Comparison of ENCODE assay signal across 1 cellular context in the genomic region with DNA sequence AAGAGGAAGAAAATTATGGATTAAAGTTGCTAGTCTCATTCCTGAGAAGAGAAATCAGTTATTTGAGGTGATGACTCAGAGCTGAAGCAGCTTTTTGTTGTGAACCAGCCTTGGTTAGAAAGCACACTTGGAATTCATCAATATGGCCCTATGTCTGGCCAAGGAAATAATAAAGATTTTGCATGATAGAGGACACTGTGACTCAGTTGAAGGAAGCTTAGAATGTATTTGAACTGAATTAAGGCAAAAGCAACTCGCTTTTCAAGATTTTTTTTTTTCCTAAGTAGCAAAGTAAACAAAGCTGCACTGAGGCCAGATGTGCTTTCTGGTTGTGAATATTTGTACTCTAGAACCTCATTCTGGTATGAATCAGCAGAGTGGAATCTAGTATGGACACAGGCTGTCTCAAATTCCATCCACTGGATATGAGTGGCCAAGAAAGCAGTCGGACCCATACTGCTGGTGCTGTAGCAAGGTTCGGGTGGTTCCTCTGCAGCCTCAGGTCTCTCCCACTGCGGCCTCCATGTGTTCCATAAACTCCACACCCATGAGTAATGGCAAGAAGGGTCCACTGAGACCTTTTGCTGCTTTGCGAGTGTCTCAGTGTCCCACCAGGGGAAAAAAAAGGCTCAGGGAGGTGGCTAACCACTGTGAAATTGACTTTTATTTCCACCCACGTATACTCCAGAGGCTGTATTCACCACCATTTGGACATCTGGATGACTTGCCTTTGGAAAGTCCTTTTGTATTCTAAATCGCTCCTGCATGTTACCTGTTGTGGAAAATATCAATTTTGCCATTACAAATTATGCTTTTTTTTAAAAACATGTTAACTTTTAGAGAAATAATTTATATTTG.
TF ChIP-seq lines count a peak whose summit lies in the region.

No MANE protein-coding gene starts in this region.

TF ChIP-seq in HepG2, 621 proteins besides CTCF, POLR2A, EP300 and RAD21 (continued from another document and continues in another):
- TF ChIP-seq GABPB1 (CRISPR knock-in tag; IDR thresholded peaks at IDR 0.05) (no peak), ZFP41 (CRISPR knock-in tag; IDR thresholded peaks at IDR 0.05; ENCODE audit: borderline replicate concordance) (no peak), ARNT (IDR thresholded peaks at IDR 0.05) (no peak), DMAP1 (CRISPR knock-in tag; IDR thresholded peaks at IDR 0.05) (no peak), CBX2 (IDR thresholded peaks at IDR 0.05; ENCODE audit: low read depth, low read length) (no peak), CBX2 (CRISPR knock-in tag; IDR thresholded peaks at IDR 0.05; ENCODE audit: low read depth) (no peak), EZH2 (conservative IDR thresholded peaks at IDR 0.05; ENCODE audit: low read depth, low read length) (no peak), TBL1XR1 (IDR thresholded peaks at IDR 0.05; ENCODE audit: borderline replicate concordance, low read length, partially characterized antibody) (no peak), RBAK (CRISPR knock-in tag; IDR thresholded peaks at IDR 0.05) (no peak), RARG (CRISPR knock-in tag; IDR thresholded peaks at IDR 0.05; ENCODE audit: low read depth) (no peak), ZNF672 (CRISPR knock-in tag; IDR thresholded peaks at IDR 0.05) (no peak), NR1H2 (CRISPR knock-in tag; IDR thresholded peaks at IDR 0.05; ENCODE audit: borderline replicate concordance, low read depth) (no peak), ZNF768 (CRISPR knock-in tag; IDR thresholded peaks at IDR 0.05) (no peak), ZNF558 (CRISPR knock-in tag; IDR thresholded peaks at IDR 0.05; ENCODE audit: borderline replicate concordance) (no peak), ZSCAN12 (CRISPR knock-in tag; IDR thresholded peaks at IDR 0.05) (no peak), HNF4A (CRISPR knock-in tag; IDR thresholded peaks at IDR 0.05) (peak; percentile 10; the same call in 1 of the 2 replicates), KLF9 (CRISPR knock-in tag; IDR thresholded peaks at IDR 0.05; ENCODE audit: low read depth) (no peak), ZNF317 (CRISPR knock-in tag; IDR thresholded peaks at IDR 0.05) (no peak), GATAD2A (CRISPR knock-in tag; IDR thresholded peaks at IDR 0.05) (peak; percentile 57), ZNF674 (CRISPR knock-in tag; IDR thresholded peaks at IDR 0.05; ENCODE audit: low read depth) (no peak), ZNF225 (CRISPR knock-in tag; IDR thresholded peaks at IDR 0.05) (no peak), ZNF260 (CRISPR knock-in tag; IDR thresholded peaks at IDR 0.05; ENCODE audit: borderline replicate concordance, low read depth) (no peak)
- TF ChIP-seq, protein P1, sequence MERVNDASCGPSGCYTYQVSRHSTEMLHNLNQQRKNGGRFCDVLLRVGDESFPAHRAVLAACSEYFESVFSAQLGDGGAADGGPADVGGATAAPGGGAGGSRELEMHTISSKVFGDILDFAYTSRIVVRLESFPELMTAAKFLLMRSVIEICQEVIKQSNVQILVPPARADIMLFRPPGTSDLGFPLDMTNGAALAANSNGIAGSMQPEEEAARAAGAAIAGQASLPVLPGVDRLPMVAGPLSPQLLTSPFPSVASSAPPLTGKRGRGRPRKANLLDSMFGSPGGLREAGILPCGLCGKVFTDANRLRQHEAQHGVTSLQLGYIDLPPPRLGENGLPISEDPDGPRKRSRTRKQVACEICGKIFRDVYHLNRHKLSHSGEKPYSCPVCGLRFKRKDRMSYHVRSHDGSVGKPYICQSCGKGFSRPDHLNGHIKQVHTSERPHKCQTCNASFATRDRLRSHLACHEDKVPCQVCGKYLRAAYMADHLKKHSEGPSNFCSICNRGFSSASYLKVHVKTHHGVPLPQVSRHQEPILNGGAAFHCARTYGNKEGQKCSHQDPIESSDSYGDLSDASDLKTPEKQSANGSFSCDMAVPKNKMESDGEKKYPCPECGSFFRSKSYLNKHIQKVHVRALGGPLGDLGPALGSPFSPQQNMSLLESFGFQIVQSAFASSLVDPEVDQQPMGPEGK (CRISPR knock-in tag; IDR thresholded peaks at IDR 0.05): no peak
- TF ChIP-seq, protein P2, sequence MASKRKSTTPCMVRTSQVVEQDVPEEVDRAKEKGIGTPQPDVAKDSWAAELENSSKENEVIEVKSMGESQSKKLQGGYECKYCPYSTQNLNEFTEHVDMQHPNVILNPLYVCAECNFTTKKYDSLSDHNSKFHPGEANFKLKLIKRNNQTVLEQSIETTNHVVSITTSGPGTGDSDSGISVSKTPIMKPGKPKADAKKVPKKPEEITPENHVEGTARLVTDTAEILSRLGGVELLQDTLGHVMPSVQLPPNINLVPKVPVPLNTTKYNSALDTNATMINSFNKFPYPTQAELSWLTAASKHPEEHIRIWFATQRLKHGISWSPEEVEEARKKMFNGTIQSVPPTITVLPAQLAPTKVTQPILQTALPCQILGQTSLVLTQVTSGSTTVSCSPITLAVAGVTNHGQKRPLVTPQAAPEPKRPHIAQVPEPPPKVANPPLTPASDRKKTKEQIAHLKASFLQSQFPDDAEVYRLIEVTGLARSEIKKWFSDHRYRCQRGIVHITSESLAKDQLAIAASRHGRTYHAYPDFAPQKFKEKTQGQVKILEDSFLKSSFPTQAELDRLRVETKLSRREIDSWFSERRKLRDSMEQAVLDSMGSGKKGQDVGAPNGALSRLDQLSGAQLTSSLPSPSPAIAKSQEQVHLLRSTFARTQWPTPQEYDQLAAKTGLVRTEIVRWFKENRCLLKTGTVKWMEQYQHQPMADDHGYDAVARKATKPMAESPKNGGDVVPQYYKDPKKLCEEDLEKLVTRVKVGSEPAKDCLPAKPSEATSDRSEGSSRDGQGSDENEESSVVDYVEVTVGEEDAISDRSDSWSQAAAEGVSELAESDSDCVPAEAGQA (IDR thresholded peaks at IDR 0.05; ENCODE audit: low read depth): no peak
- TF ChIP-seq, protein P2 (CRISPR knock-in tag; IDR thresholded peaks at IDR 0.05; ENCODE audit: borderline replicate concordance): no peak
- TF ChIP-seq, protein P3, sequence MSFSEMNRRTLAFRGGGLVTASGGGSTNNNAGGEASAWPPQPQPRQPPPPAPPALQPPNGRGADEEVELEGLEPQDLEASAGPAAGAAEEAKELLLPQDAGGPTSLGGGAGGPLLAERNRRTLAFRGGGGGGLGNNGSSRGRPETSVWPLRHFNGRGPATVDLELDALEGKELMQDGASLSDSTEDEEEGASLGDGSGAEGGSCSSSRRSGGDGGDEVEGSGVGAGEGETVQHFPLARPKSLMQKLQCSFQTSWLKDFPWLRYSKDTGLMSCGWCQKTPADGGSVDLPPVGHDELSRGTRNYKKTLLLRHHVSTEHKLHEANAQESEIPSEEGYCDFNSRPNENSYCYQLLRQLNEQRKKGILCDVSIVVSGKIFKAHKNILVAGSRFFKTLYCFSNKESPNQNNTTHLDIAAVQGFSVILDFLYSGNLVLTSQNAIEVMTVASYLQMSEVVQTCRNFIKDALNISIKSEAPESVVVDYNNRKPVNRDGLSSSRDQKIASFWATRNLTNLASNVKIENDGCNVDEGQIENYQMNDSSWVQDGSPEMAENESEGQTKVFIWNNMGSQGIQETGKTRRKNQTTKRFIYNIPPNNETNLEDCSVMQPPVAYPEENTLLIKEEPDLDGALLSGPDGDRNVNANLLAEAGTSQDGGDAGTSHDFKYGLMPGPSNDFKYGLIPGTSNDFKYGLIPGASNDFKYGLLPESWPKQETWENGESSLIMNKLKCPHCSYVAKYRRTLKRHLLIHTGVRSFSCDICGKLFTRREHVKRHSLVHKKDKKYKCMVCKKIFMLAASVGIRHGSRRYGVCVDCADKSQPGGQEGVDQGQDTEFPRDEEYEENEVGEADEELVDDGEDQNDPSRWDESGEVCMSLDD (CRISPR knock-in tag; IDR thresholded peaks at IDR 0.05; ENCODE audit: borderline replicate concordance): peak; percentile 63; the same call in 1 of the 2 replicates
- TF ChIP-seq, protein P4, sequence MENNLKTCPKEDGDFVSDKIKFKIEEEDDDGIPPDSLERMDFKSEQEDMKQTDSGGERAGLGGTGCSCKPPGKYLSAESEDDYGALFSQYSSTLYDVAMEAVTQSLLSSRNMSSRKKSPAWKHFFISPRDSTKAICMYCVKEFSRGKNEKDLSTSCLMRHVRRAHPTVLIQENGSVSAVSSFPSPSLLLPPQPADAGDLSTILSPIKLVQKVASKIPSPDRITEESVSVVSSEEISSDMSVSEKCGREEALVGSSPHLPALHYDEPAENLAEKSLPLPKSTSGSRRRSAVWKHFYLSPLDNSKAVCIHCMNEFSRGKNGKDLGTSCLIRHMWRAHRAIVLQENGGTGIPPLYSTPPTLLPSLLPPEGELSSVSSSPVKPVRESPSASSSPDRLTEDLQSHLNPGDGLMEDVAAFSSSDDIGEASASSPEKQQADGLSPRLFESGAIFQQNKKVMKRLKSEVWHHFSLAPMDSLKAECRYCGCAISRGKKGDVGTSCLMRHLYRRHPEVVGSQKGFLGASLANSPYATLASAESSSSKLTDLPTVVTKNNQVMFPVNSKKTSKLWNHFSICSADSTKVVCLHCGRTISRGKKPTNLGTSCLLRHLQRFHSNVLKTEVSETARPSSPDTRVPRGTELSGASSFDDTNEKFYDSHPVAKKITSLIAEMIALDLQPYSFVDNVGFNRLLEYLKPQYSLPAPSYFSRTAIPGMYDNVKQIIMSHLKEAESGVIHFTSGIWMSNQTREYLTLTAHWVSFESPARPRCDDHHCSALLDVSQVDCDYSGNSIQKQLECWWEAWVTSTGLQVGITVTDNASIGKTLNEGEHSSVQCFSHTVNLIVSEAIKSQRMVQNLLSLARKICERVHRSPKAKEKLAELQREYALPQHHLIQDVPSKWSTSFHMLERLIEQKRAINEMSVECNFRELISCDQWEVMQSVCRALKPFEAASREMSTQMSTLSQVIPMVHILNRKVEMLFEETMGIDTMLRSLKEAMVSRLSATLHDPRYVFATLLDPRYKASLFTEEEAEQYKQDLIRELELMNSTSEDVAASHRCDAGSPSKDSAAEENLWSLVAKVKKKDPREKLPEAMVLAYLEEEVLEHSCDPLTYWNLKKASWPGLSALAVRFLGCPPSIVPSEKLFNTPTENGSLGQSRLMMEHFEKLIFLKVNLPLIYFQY (CRISPR knock-in tag; IDR thresholded peaks at IDR 0.05; ENCODE audit: borderline replicate concordance): no peak; the same call in 1 of the 2 replicates
- TF ChIP-seq, protein P5, sequence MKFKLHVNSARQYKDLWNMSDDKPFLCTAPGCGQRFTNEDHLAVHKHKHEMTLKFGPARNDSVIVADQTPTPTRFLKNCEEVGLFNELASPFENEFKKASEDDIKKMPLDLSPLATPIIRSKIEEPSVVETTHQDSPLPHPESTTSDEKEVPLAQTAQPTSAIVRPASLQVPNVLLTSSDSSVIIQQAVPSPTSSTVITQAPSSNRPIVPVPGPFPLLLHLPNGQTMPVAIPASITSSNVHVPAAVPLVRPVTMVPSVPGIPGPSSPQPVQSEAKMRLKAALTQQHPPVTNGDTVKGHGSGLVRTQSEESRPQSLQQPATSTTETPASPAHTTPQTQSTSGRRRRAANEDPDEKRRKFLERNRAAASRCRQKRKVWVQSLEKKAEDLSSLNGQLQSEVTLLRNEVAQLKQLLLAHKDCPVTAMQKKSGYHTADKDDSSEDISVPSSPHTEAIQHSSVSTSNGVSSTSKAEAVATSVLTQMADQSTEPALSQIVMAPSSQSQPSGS (CRISPR knock-in tag; IDR thresholded peaks at IDR 0.05): no peak
- TF ChIP-seq, protein P6, sequence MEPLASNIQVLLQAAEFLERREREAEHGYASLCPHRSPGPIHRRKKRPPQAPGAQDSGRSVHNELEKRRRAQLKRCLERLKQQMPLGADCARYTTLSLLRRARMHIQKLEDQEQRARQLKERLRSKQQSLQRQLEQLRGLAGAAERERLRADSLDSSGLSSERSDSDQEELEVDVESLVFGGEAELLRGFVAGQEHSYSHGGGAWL (CRISPR knock-in tag; IDR thresholded peaks at IDR 0.05): no peak
- TF ChIP-seq, protein P7, sequence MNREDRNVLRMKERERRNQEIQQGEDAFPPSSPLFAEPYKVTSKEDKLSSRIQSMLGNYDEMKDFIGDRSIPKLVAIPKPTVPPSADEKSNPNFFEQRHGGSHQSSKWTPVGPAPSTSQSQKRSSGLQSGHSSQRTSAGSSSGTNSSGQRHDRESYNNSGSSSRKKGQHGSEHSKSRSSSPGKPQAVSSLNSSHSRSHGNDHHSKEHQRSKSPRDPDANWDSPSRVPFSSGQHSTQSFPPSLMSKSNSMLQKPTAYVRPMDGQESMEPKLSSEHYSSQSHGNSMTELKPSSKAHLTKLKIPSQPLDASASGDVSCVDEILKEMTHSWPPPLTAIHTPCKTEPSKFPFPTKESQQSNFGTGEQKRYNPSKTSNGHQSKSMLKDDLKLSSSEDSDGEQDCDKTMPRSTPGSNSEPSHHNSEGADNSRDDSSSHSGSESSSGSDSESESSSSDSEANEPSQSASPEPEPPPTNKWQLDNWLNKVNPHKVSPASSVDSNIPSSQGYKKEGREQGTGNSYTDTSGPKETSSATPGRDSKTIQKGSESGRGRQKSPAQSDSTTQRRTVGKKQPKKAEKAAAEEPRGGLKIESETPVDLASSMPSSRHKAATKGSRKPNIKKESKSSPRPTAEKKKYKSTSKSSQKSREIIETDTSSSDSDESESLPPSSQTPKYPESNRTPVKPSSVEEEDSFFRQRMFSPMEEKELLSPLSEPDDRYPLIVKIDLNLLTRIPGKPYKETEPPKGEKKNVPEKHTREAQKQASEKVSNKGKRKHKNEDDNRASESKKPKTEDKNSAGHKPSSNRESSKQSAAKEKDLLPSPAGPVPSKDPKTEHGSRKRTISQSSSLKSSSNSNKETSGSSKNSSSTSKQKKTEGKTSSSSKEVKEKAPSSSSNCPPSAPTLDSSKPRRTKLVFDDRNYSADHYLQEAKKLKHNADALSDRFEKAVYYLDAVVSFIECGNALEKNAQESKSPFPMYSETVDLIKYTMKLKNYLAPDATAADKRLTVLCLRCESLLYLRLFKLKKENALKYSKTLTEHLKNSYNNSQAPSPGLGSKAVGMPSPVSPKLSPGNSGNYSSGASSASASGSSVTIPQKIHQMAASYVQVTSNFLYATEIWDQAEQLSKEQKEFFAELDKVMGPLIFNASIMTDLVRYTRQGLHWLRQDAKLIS (CRISPR knock-in tag; IDR thresholded peaks at IDR 0.05): no peak
- TF ChIP-seq, protein P8, sequence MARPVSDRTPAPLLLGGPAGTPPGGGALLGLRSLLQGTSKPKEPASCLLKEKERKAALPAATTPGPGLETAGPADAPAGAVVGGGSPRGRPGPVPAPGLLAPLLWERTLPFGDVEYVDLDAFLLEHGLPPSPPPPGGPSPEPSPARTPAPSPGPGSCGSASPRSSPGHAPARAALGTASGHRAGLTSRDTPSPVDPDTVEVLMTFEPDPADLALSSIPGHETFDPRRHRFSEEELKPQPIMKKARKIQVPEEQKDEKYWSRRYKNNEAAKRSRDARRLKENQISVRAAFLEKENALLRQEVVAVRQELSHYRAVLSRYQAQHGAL (CRISPR knock-in tag; IDR thresholded peaks at IDR 0.05; ENCODE audit: not compliant biosample characterization): no peak
- TF ChIP-seq, protein P9, sequence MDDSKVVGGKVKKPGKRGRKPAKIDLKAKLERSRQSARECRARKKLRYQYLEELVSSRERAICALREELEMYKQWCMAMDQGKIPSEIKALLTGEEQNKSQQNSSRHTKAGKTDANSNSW (CRISPR knock-in tag; IDR thresholded peaks at IDR 0.05; ENCODE audit: borderline replicate concordance): no peak
